ENCODE assay signal across 8 cellular contexts in genomic region chr17:82358467-82359350, GRCh38. TPM values are rescaled to one million over a fixed set of nuclear protein-coding genes. Genes with fewer than 3 reads are reported as not detected.
DNase-seq lines count a peak whose midpoint lies in the region; TF ChIP-seq lines count a peak whose summit lies in the region.
"Had no signal": no experiment of that assay in that cellular context is flagged by ENCODE, and none has a peak within 500 bp of the region (broad histone marks: within the 10 kb centered on the region; RNA-seq: fewer than 3 reads in every experiment).

A gene with protein sequence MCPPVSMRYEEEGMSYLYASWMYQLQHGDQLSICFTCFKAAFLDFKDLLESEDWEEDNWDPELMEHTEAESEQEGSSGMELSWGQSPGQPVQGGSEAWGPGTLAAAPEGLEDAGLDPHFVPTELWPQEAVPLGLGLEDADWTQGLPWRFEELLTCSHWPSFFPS (plus strand): TSS chr17:82359247. CDS start chr17:82362151, 2,904 bp downstream.

- intact Hi-C loops in esophagus squamous epithelium (cut with DNase I): loop anchor here (10.0 kb wide), 1 partner anchor 196 kb away; no protein-coding TSS in a partner anchor

- no peak within 1 kb of the TSS for H2AFZ ChIP-seq in OCI-LY1 (ENCODE audit: low read length)

- H3F3A ChIP-seq in OCI-LY1 (ENCODE audit: insufficient read depth, low read length): no peaks in the 10 kb centered on the region

- H3K9me3 ChIP-seq in HEK293 (ENCODE audit: control insufficient read depth, insufficient read depth, low read depth, low read length) (no peaks in the 10 kb centered on the region), OCI-LY1 (ENCODE audit: low read length) (no peaks in the 10 kb centered on the region), esophagus squamous epithelium (no peaks in the 10 kb centered on the region)
- H3K9me3 ChIP-seq: tibial nerve had no signal

- H3K36me3 ChIP-seq in HEK293 (ENCODE audit: control insufficient read depth in 2 of 2, insufficient read depth in 1 of 2, low read length in 2 of 2) (no peaks in the 10 kb centered on the region), OCI-LY1 (ENCODE audit: insufficient read depth, low read length) (no peaks in the 10 kb centered on the region), esophagus squamous epithelium (no peaks in the 10 kb centered on the region)
- H3K36me3 ChIP-seq: tibial nerve had no signal

- H3K9me2 ChIP-seq in OCI-LY1 (ENCODE audit: low read depth, low read length): no peaks in the 10 kb centered on the region

- H3K79me2 ChIP-seq in OCI-LY1 (ENCODE audit: insufficient read depth, low read length): no peaks in the 10 kb centered on the region

- H3K27me3 ChIP-seq in OCI-LY1 (ENCODE audit: insufficient read depth, low read length): no peaks in the 10 kb centered on the region
- H3K27me3 ChIP-seq in esophagus squamous epithelium: peaks cover 0 to 81% (median 1%) of the 10 kb centered on the region in 4 donors

- no peaks in the 10 kb centered on the region for H3K4me1 ChIP-seq in HEK293 (ENCODE audit: control insufficient read depth, insufficient read depth, low read length)
- H3K4me1 ChIP-seq in OCI-LY1 (ENCODE audit: insufficient read depth, low read length, severe bottlenecking): peaks cover 29% of the 10 kb centered on the region
- peaks cover 0 to 24% (median 0%) of the 10 kb centered on the region in 3 donors for H3K4me1 ChIP-seq in esophagus squamous epithelium
- H3K4me1 ChIP-seq: tibial nerve had no signal

- H3K4me2 ChIP-seq in OCI-LY1 (ENCODE audit: low read length): peak within 1 kb of the TSS; percentile 8; the same call in 1 of the 2 replicates

- H3K9ac ChIP-seq in OCI-LY1 (ENCODE audit: low read length): no peak within 1 kb of the TSS

- no peak for TF ChIP-seq POLR2A in esophagus squamous epithelium (IDR thresholded peaks at IDR 0.05)

- H4K20me1 ChIP-seq in OCI-LY1 (ENCODE audit: insufficient read depth, low read length): no peaks in the 10 kb centered on the region

- TF ChIP-seq CTCF in HEK293 (tag by site-specific recombination; IDR thresholded peaks at IDR 0.05): peak; percentile 60
- peak; percentile 13; the same call in 1 of the 2 replicates for TF ChIP-seq CTCF in OCI-LY1 (IDR thresholded peaks at IDR 0.05; ENCODE audit: low read length)
- TF ChIP-seq CTCF in fibroblast of mammary gland (conservative IDR thresholded peaks at IDR 0.05; ENCODE audit: control insufficient read depth, insufficient read depth, low read depth, low read length): no peak
- TF ChIP-seq CTCF in esophagus squamous epithelium (IDR thresholded peaks at IDR 0.05): no peak

- POLR2A ChIA-PET in HEK293 (lab: Yijun Ruan, JAX): interaction anchor here (0.6 to 1.3 kb wide), 5 partner anchors 14 to 381 kb away, joined by 3 to 5 read pairs (median 4); no protein-coding TSS in a partner anchor

- H3K27ac ChIP-seq in HEK293 (ENCODE audit: extremely low read depth, low read depth, low read length) (peak within 1 kb of the TSS; percentile 33; the same call in 1 of the 2 replicates), OCI-LY1 (ENCODE audit: low read depth, low read length, poor library complexity, severe bottlenecking) (peak within 1 kb of the TSS; percentile 47), esophagus squamous epithelium (no peak within 1 kb of the TSS)
- H3K27ac ChIP-seq: tibial nerve had no signal

- peak; percentile 73 for DNase-seq in DMS153 (lab: John Stamatoyannopoulos, UW)
- DNase-seq in fibroblast of mammary gland (ENCODE audit: low read depth): peak; percentile 16
- no peak for DNase-seq in activated gamma-delta T cell treated with Interleukin-2 at 50 U/mL for 16 hours
- DNase-seq in DMS79 treated with DMSO at 0.1 percent for 48 hours (lab: John Stamatoyannopoulos, UW): no peak
- no peak for DNase-seq in esophagus squamous epithelium (lab: John Stamatoyannopoulos, UW)

- no peak within 1 kb of the TSS for H3K4me3 ChIP-seq in HEK293 (ENCODE audit: low read depth, low read length)
- no peak within 1 kb of the TSS for H3K4me3 ChIP-seq in OCI-LY1 (ENCODE audit: low read depth, low read length, poor library complexity, severe bottlenecking)
- no peak within 1 kb of the TSS for H3K4me3 ChIP-seq in fibroblast of mammary gland (ENCODE audit: control insufficient read depth, low read depth, low read length)
- no peak within 1 kb of the TSS for H3K4me3 ChIP-seq in esophagus squamous epithelium
- H3K4me3 ChIP-seq: tibial nerve had no signal

- CTCF ChIA-PET in HEK293 (lab: Yijun Ruan, JAX): interaction anchor here (0.7 to 1.3 kb wide), 8 partner anchors 8 to 195 kb away, joined by 3 to 6 read pairs (median 4); no protein-coding TSS in a partner anchor

- 60 to 68% methylated on average over 19 to 20 of the region's 21 CpGs for WGBS in esophagus squamous epithelium, 2 donors

TF ChIP-seq in HEK293, 187 proteins besides CTCF, POLR2A, EP300 and RAD21 (continues in another document):
- TF ChIP-seq, protein P1, sequence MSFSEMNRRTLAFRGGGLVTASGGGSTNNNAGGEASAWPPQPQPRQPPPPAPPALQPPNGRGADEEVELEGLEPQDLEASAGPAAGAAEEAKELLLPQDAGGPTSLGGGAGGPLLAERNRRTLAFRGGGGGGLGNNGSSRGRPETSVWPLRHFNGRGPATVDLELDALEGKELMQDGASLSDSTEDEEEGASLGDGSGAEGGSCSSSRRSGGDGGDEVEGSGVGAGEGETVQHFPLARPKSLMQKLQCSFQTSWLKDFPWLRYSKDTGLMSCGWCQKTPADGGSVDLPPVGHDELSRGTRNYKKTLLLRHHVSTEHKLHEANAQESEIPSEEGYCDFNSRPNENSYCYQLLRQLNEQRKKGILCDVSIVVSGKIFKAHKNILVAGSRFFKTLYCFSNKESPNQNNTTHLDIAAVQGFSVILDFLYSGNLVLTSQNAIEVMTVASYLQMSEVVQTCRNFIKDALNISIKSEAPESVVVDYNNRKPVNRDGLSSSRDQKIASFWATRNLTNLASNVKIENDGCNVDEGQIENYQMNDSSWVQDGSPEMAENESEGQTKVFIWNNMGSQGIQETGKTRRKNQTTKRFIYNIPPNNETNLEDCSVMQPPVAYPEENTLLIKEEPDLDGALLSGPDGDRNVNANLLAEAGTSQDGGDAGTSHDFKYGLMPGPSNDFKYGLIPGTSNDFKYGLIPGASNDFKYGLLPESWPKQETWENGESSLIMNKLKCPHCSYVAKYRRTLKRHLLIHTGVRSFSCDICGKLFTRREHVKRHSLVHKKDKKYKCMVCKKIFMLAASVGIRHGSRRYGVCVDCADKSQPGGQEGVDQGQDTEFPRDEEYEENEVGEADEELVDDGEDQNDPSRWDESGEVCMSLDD (tag by site-specific recombination; IDR thresholded peaks at IDR 0.05): peak; percentile 62; the same call in 1 of the 2 replicates
- TF ChIP-seq ZNF223 (tag by site-specific recombination; IDR thresholded peaks at IDR 0.05): no peak
- peak; percentile 55; the same call in 1 of the 2 replicates for TF ChIP-seq SCRT1 (tag by site-specific recombination; IDR thresholded peaks at IDR 0.05; ENCODE audit: borderline replicate concordance)
- TF ChIP-seq ZNF654 (tag by site-specific recombination; IDR thresholded peaks at IDR 0.05; ENCODE audit: low read depth): no peak
- peak; percentile 94 for TF ChIP-seq ZBTB8A (tag by site-specific recombination; IDR thresholded peaks at IDR 0.05)
- 0 out of 2 replicates have a peak, but pooled peaks have one; percentile 40 for TF ChIP-seq GLIS2 (tag by site-specific recombination; IDR thresholded peaks at IDR 0.05)
- peak; percentile 49; the same call in 1 of the 2 replicates for TF ChIP-seq SP3 (tag by site-specific recombination; IDR thresholded peaks at IDR 0.05)
- peak; percentile 6 for TF ChIP-seq ZBTB26 (tag by site-specific recombination; optimal IDR thresholded peaks at IDR 0.05)
- TF ChIP-seq ZNF2 (tag by site-specific recombination; IDR thresholded peaks at IDR 0.05): 0 out of 2 replicates have a peak, but pooled peaks have one; percentile 16
- TF ChIP-seq SP7 (tag by site-specific recombination; IDR thresholded peaks at IDR 0.05): peak; percentile 42; the same call in 1 of the 2 replicates
- peak; percentile 99 for TF ChIP-seq HIC1 (tag by site-specific recombination; IDR thresholded peaks at IDR 0.05)
- TF ChIP-seq SETDB1 (IDR thresholded peaks at IDR 0.05; ENCODE audit: insufficient read length, low read length): peak; percentile 84
- TF ChIP-seq ZNF423 (tag by site-specific recombination; IDR thresholded peaks at IDR 0.05): peak; percentile 30; the same call in 1 of the 2 replicates
- TF ChIP-seq SCRT2 (tag by site-specific recombination; IDR thresholded peaks at IDR 0.05): peak; percentile 18; the same call in 1 of the 2 replicates
- TF ChIP-seq ZNF366 (tag by site-specific recombination; conservative IDR thresholded peaks at IDR 0.05): peak; percentile 58
- peak; percentile 96 for TF ChIP-seq ZNF76 (tag by site-specific recombination; IDR thresholded peaks at IDR 0.05; ENCODE audit: borderline replicate concordance, low read depth)
- TF ChIP-seq ZEB2 (tag by site-specific recombination; IDR thresholded peaks at IDR 0.05): peak; percentile 26; the same call in 1 of the 2 replicates

RNA-seq across cellular contexts. Expression of the gene that starts here (rescaled TPM):
- not detected for total RNA-seq in esophagus squamous epithelium
- total RNA-seq: tibial nerve had no signal

Comparison
In these comparisons a context has a peak if more than half of its experiments do, and no peak if none do; other contexts are left out.
1. DNase-seq: peak in DMS153 (single experiment) and fibroblast of mammary gland (single experiment); none in activated gamma-delta T cell treated with Interleukin-2 at 50 U/mL for 16 hours (single experiment), DMS79 treated with DMSO at 0.1 percent for 48 hours (single experiment) and esophagus squamous epithelium (single experiment).
2. H3K27ac ChIP-seq: peak in HEK293 (single experiment) and OCI-LY1 (single experiment); none in esophagus squamous epithelium (0 of 4).
3. CTCF ChIP-seq: peak in HEK293 (single experiment) and OCI-LY1 (single experiment); none in fibroblast of mammary gland (single experiment) and esophagus squamous epithelium (0 of 6).